ENCODE assay signal across 8 cellular contexts in genomic region chr9:37903581-37903830, GRCh38. TPM values are rescaled to one million over a fixed set of nuclear protein-coding genes. Genes with fewer than 3 reads are reported as not detected.
DNase-seq lines count a peak whose midpoint lies in the region; ATAC-seq, FAIRE-seq and TF ChIP-seq lines count a peak whose summit lies in the region.

No MANE protein-coding gene starts in this region.

- TF ChIP-seq EP300 in HepG2 (IDR thresholded peaks at IDR 0.05; ENCODE audit: low read depth in 2 of 2, low read length in 2 of 2), result no peak
- no peak for TF ChIP-seq EP300 in HepG2 (CRISPR knock-in tag; IDR thresholded peaks at IDR 0.05; ENCODE audit: borderline replicate concordance)

- 0 out of 4 replicates have a peak, but pooled peaks of 1 of the 2 experiments have one; percentile 19 for TF ChIP-seq POLR2A in HepG2 (IDR thresholded peaks at IDR 0.05; ENCODE audit: insufficient read depth in 1 of 2, low read depth in 2 of 2, low read length in 2 of 2)

- H3K27me3 Mint-ChIP-seq in MCF 10A (ENCODE audit: insufficient read depth, unreplicated experiment), result no peaks in the 10 kb centered on the region

- peaks cover 23% of the 10 kb centered on the region for H3K36me3 Mint-ChIP-seq in MCF 10A (ENCODE audit: insufficient read depth, unreplicated experiment)

- H4K20me1 ChIP-seq in HepG2 (ENCODE audit: insufficient read depth, low read length), result no peaks in the 10 kb centered on the region

- CTCF ChIA-PET in MCF 10A (lab: Yijun Ruan, JAX) (interaction anchor here (0.6 to 2.1 kb wide), 11 partner anchors 8 to 423 kb away, joined by 3 to 8 read pairs (median 4); partner anchors contain the start of gene EXOSC3), HepG2 (lab: Yijun Ruan, JAX; ENCODE audit: low intra/inter-chr PET ratio, low total read pairs) (no interaction called here), GM10248 (lab: Yijun Ruan, JAX) (interaction anchor here (0.8 to 6.1 kb wide), 17 partner anchors 9 to 489 kb away, joined by 3 to 46 read pairs (median 3); partner anchors contain the start of gene ALDH1B1)

- no peak for FAIRE-seq in HepG2 (lab: Jason Lieb, UNC)

- no peak overlapping the region for H2AFZ ChIP-seq in HepG2 (ENCODE audit: low read length)

- peak overlapping the region; percentile 95 for H3K4me2 ChIP-seq in HepG2 (ENCODE audit: low read depth, low read length)

- peaks cover 5% of the 10 kb centered on the region; the same call in 1 of the 2 replicates for H3K36me3 ChIP-seq in MG63
- peaks cover 2 to 9% of the 10 kb centered on the region in 2 experiments; a peak in 3 of 5 replicates for H3K36me3 ChIP-seq in HepG2 (replicated peaks in 1 of 2; ENCODE audit: control insufficient read depth in 1 of 2, insufficient read depth in 2 of 2, low read length in 2 of 2)
- H3K36me3 ChIP-seq in thymus (ENCODE audit: control insufficient read depth, insufficient read depth), result peaks cover 7% of the 10 kb centered on the region

- peak overlapping the region; percentile 95 for H3K27ac Mint-ChIP-seq in MCF 10A (ENCODE audit: low read depth, unreplicated experiment)

- TF ChIP-seq CTCF in MCF 10A (IDR thresholded peaks at IDR 0.05; ENCODE audit: unreplicated experiment) (no peak), HepG2 (CRISPR knock-in tag; IDR thresholded peaks at IDR 0.05) (no peak), GM10248 (IDR thresholded peaks at IDR 0.05; ENCODE audit: control extremely low read depth, extremely low read depth, low read depth, missing control alignments) (no peak)

- peak overlapping the region; percentile 95 for H3K4me3 ChIP-seq in GM08714 (ENCODE audit: low read length)
- H3K4me3 ChIP-seq in MG63, result peak overlapping the region; percentile 79
- H3K4me3 ChIP-seq in HepG2 (replicated peaks in 1 of 3; ENCODE audit: insufficient read depth in 1 of 3, low read depth in 2 of 3, low read length in 3 of 3), result peak overlapping the region; percentile 77 to 94 (median 90)
- peak overlapping the region; percentile 91 for H3K4me3 ChIP-seq in thymus (ENCODE audit: low read length)

- in situ Hi-C loops in HepG2 (cut with HindIII; ENCODE audit: extremely low pct_ligation_motif_present, low pct_unique_long_range_greater_than_20kb), result loop anchor here (10.0 to 25.0 kb wide), 3 partner anchors 351 to 451 kb away; partner anchors contain the start of gene POLR1E

- DNase-seq in MG63 (no peak), MCF 10A (ENCODE audit: unreplicated experiment) (peak; percentile 44), HepG2 (ENCODE audit: low spot score) (no peak), GM10248 (ENCODE audit: extremely low spot score) (no peak), AG08395 (ENCODE audit: low spot score) (no peak)

- peak overlapping the region; percentile 84 for H3K9ac ChIP-seq in HepG2 (ENCODE audit: insufficient read depth, low read depth, low read length)

- H3K27ac ChIP-seq in HepG2 (ENCODE audit: extremely low read length, insufficient read depth, low read length), result peak overlapping the region; percentile 72
- H3K27ac ChIP-seq in thymus (ENCODE audit: low read depth), result peak overlapping the region; percentile 93

- no peak for TF ChIP-seq RAD21 in HepG2 (CRISPR knock-in tag; IDR thresholded peaks at IDR 0.05)

- H3K27me3 ChIP-seq in MG63 (no peaks in the 10 kb centered on the region), HepG2 (ENCODE audit: control insufficient read depth in 1 of 2, insufficient read depth in 2 of 2, low read length in 2 of 2) (no peaks in the 10 kb centered on the region; a peak in 1 of 5 replicates), thymus (ENCODE audit: control insufficient read depth, insufficient read depth) (no peaks in the 10 kb centered on the region)

- H3K4me1 ChIP-seq in HepG2 (ENCODE audit: insufficient read depth, low read length) (peaks cover 50% of the 10 kb centered on the region), thymus (ENCODE audit: control insufficient read depth, insufficient read depth, low read length) (peaks cover 8% of the 10 kb centered on the region)

- BruUV-seq in MCF 10A (replicated peaks; lab: Mats Ljungman, UMichigan) (no TSS peak), HepG2 (replicated peaks; lab: Mats Ljungman, UMichigan) (no TSS peak)

- peaks cover 27% of the 10 kb centered on the region for H3K4me1 Mint-ChIP-seq in MCF 10A (ENCODE audit: insufficient read depth, unreplicated experiment)

- POLR2A ChIA-PET in MCF 10A (lab: Yijun Ruan, JAX) (interaction anchor here (0.6 to 3.1 kb wide), 29 partner anchors 10 to 489 kb away, joined by 3 to 24 read pairs (median 5); partner anchors contain the start of genes ALDH1B1, DCAF10, EXOSC3 and POLR1E), HepG2 (lab: Yijun Ruan, JAX) (interaction anchor here (0.6 to 1.7 kb wide), 4 partner anchors 11 to 418 kb away, joined by 3 to 5 read pairs (median 3); no protein-coding TSS in a partner anchor), GM10248 (lab: Yijun Ruan, JAX) (no interaction called here)

- ATAC-seq in GM21723 (IDR thresholded peaks at IDR 0.05; ENCODE audit: unreplicated experiment) (peak; percentile 51), HepG2 (peak; percentile 65)

- H3K9me3 ChIP-seq in MG63 (no peaks in the 10 kb centered on the region), HepG2 (ENCODE audit: low read length) (no peaks in the 10 kb centered on the region), thymus (ENCODE audit: control insufficient read depth) (no peaks in the 10 kb centered on the region)

- no peaks in the 10 kb centered on the region for H3K9me3 Mint-ChIP-seq in MCF 10A (ENCODE audit: unreplicated experiment)

- H3K79me2 ChIP-seq in HepG2 (ENCODE audit: insufficient read depth, low read length), result peaks cover 22% of the 10 kb centered on the region

- intact Hi-C loops in MCF 10A (cut with micrococcal nuclease), result loop anchor here (1.0 to 10.0 kb wide), 2 partner anchors 118 to 419 kb away; partner anchors contain the start of genes EXOSC3 and POLR1E
- intact Hi-C loops in HepG2 (cut with micrococcal nuclease; ENCODE audit: unreplicated experiment), result loop anchor here (1.0 to 5.0 kb wide), 3 partner anchors 101 to 416 kb away; partner anchors contain the start of genes EXOSC3 and POLR1E

- WGBS in HepG2 (ENCODE audit: low lambda C conversion rate), result no CpG with 5 or more reads among the region's 20 CpGs
- under 1% methylated on average over 20 of the region's 20 CpGs for WGBS in thymus

- H3K4me3 Mint-ChIP-seq in MCF 10A (ENCODE audit: unreplicated experiment), result peak overlapping the region; percentile 80

TF ChIP-seq in HepG2, 621 proteins besides CTCF, POLR2A, EP300 and RAD21 (continues in another document):
- TF ChIP-seq ETS1 (CRISPR knock-in tag; IDR thresholded peaks at IDR 0.05) (0 out of 2 replicates have a peak, but pooled peaks have one; percentile 42), UBTF (CRISPR knock-in tag; IDR thresholded peaks at IDR 0.05) (peak; percentile 89; the same call in 1 of the 2 replicates), CHD2 (IDR thresholded peaks at IDR 0.05; ENCODE audit: low read depth, low read length) (no peak)

RNA-seq across cellular contexts. Expression of gene SLC25A51, which starts 0.4 kb away (rescaled TPM):
- 9.0 and 15.9 TPM in 2 replicates for total RNA-seq in MG63 (2014; rRNA removed; shearing (Covaris generic); ENCODE audit: low replicate concordance)
- total RNA-seq in MCF 10A (2022) (29.6 and 30.3 TPM in 2 replicates), HepG2 (2016; rRNA removed; fragmentation: Illumina TruSeq; extraction: Trizol) (37.7 and 40.7 TPM in 2 replicates)
- total RNA-seq in HepG2 (2016; cell fraction: cytosol; rRNA removed; fragmentation: Illumina TruSeq; extraction: Trizol; ENCODE audit: low read depth), result 39.8 and 41.5 TPM in 2 replicates
- 35.8 and 36.3 TPM in 2 replicates for total RNA-seq in HepG2 (2016; cell fraction: insoluble cytoplasmic fraction; rRNA removed; fragmentation: Illumina TruSeq; extraction: Trizol)
- 69.7 and 71.8 TPM in 2 replicates for total RNA-seq in HepG2 (2016; cell fraction: membrane; rRNA removed; fragmentation: Illumina TruSeq; extraction: Trizol)
- 20.0 and 24.7 TPM in 2 replicates for total RNA-seq in HepG2 (2016; cell fraction: nucleus; rRNA removed; fragmentation: Illumina TruSeq; extraction: Trizol)
- polyA plus RNA-seq in HepG2 (2011; rRNA removed) (14.6 and 15.4 TPM in 2 replicates), thymus (8.6 TPM)
- 8.9 and 11.5 TPM in 2 replicates for polyA plus RNA-seq in HepG2 (2011; cell fraction: cytosol; rRNA removed)
- 11.8 and 14.7 TPM in 2 replicates for polyA plus RNA-seq in HepG2 (2011; cell fraction: nucleus; rRNA removed)
- polyA plus RNA-seq in HepG2 (2012), result 6.0 and 8.4 TPM in 2 replicates
- polyA plus RNA-seq in HepG2 (2016; cell fraction: cytosol; fragmentation: Illumina TruSeq; extraction: Trizol; ENCODE audit: low read depth), result 44.8 and 48.9 TPM in 2 replicates
- polyA plus RNA-seq in HepG2 (2016; cell fraction: insoluble cytoplasmic fraction; fragmentation: Illumina TruSeq; extraction: Trizol; ENCODE audit: low read depth), result 19.9 and 21.9 TPM in 2 replicates
- polyA plus RNA-seq in HepG2 (2016; cell fraction: membrane; fragmentation: Illumina TruSeq; extraction: Trizol; ENCODE audit: low read depth), result 48.0 and 51.0 TPM in 2 replicates
- 17.6 and 20.1 TPM in 2 replicates for polyA plus RNA-seq in HepG2 (2016; cell fraction: nucleus; fragmentation: Illumina TruSeq; extraction: Trizol; ENCODE audit: insufficient read depth, low read depth)
- polyA minus RNA-seq in HepG2 (2011; rRNA and poly(A)+ RNA removed; ENCODE audit: low replicate concordance), result 41.7 and 51.3 TPM in 2 replicates
- 17.5 and 18.0 TPM in 2 replicates for polyA minus RNA-seq in HepG2 (2011; cell fraction: cytosol; rRNA and poly(A)+ RNA removed)
- polyA minus RNA-seq in HepG2 (2011; cell fraction: nucleus; rRNA and poly(A)+ RNA removed), result 40.2 and 47.6 TPM in 2 replicates
